31 cellular contexts compared by ENCODE assay signal in the genomic region with DNA sequence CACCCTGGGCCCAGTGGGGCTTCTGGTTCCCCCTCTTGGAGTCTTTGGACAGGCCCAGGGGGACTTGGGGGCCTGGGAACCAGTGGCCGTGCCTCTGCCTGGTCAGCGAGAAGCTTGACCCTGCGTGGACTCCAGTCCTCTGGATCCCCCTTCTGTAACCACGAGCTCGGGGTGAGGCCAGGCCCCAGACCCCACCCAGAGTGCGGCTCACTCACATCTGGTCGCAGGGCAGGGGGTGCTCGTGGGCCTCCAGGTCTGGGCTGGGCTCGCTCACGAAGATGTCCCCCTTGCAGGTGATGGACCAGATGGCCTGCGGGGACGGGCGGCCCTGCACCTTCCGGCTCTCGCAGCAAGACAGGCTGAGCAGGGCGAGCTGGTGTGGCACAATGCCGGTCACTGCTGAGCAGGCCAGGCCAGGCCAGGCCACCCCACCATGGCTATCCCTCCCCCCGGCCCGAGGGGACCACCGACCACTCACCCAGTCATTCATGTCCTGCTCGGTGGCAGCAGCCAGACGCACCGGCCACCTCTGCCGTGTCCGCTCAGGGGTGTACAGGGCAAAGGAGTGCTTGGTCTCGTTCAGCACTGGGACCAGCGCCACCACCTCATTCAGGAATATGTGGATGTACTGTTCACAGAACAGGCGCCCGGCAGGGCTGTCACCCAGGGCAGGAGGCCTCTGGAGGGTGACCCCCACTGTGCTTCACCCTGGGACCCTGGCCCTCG. TPM values are rescaled to one million over a fixed set of nuclear protein-coding genes. Genes with fewer than 3 reads are reported as not detected.
"Had no signal": no experiment of that assay in that cellular context is flagged by ENCODE, and none has a peak within 500 bp of the region (broad histone marks: within the 10 kb centered on the region; RNA-seq: fewer than 3 reads in every experiment).

No MANE protein-coding gene starts in this region.

- H3K36me3 ChIP-seq: MG63 had no signal

- FAIRE-seq: TTC549 had no signal

- H3K4me2 ChIP-seq: KMS-11 had no signal

- H3K9me3 ChIP-seq: MG63, Peyer's patch had no signal

- H3K27me3 ChIP-seq: MG63, Peyer's patch had no signal

- H3K4me1 ChIP-seq: Peyer's patch had no signal

- H3K9me3 Mint-ChIP-seq: activated B cell treated with CpG ODN at 0.5 μM for 24 hours; activated CD4-positive, alpha-beta T cell treated with anti-CD3 and anti-CD28 coated beads, Interleukin-2, amount 10 ng/mL, durations not matched to agents 24 days and 14 days; activated naive CD4-positive, alpha-beta T cell treated with anti-CD3 and anti-CD28 coated beads, Interleukin-2, amount 50 U/mL, for 72 hours; activated T-cell treated with anti-CD3 and anti-CD28 coated beads, Interleukin-2, amount 50 U/mL, for 24 hours; activated T-helper 1 cell treated with anti-CD3 and anti-CD28 coated beads, Interleukin-12 subunit alpha, Interleukin-12 subunit beta, Interleukin-2, Interleukin-4 antibody, amounts not matched to agents 30 ng/mL and 10 ng/mL and 1 ng/mL, durations not matched to agents 14 hours and 24 hours and 36 hours; T-cell had no signal

- H3K9ac ChIP-seq: KMS-11 had no signal

- H3K4me3 ChIP-seq: MG63, Peyer's patch had no signal

- H3K36me3 Mint-ChIP-seq: activated naive CD4-positive, alpha-beta T cell treated with anti-CD3 and anti-CD28 coated beads, Interleukin-2, amount 50 U/mL, for 72 hours had no signal

- DNase-seq: activated B cell treated with CpG ODN at 0.5 μM for 24 hours; activated CD4-positive, alpha-beta T cell treated with anti-CD3 and anti-CD28 coated beads for 1 hour; activated CD4-positive, alpha-beta T cell treated with anti-CD3 and anti-CD28 coated beads, Interleukin-2, amount 10 ng/mL, durations not matched to agents 24 days and 14 days; activated CD4-positive, alpha-beta T cell treated with anti-CD3 and anti-CD28 coated beads, Interleukin-2, amount 50 U/mL, for 48 hours; activated CD8-positive, alpha-beta memory T cell treated with anti-CD3 and anti-CD28 coated beads, Interleukin-2, amount 10 ng/mL, durations not matched to agents 7 days and 5 days; activated effector memory CD4-positive, alpha-beta T cell treated with anti-CD3 and anti-CD28 coated beads, Interleukin-2, amount 50 U/mL, for 16 hours; activated naive CD4-positive, alpha-beta T cell treated with Interleukin-2 at 50 U/mL for 16 hours; activated T-cell treated with anti-CD3 and anti-CD28 coated beads, Interleukin-2, amount 50 U/mL, for 24 hours; amygdala; MG63; MV-4-11; NCI-H1092 treated with DMSO at 0.1 percent for 48 hours; NCI-H1436; NCI-H1694 treated with DMSO at 0.1 percent for 48 hours; NCI-H2029 treated with DMSO at 0.1 percent for 48 hours; NCI-H510A treated with DMSO at 0.1 percent for 48 hours; NCI-H69; NK-92 treated with Interleukin-12 subunit alpha and Interleukin-12 subunit beta, amount 100 ng/mL, for 24 hours; OCI-M1; Peyer's patch; SHP77 treated with DMSO at 0.1 percent for 48 hours; T-cell; T-helper 2 cell; T1000 had no signal

- H3K4me1 Mint-ChIP-seq: activated B cell treated with CpG ODN at 0.5 μM for 24 hours; activated CD4-positive, alpha-beta T cell treated with anti-CD3 and anti-CD28 coated beads, Interleukin-2, amount 10 ng/mL, durations not matched to agents 24 days and 14 days; activated CD8-positive, alpha-beta memory T cell treated with anti-CD3 and anti-CD28 coated beads, Interleukin-2, amount 10 ng/mL, durations not matched to agents 7 days and 5 days; T-cell had no signal

- H3K4me3 Mint-ChIP-seq: activated B cell treated with CpG ODN at 0.5 μM for 24 hours; activated CD4-positive, alpha-beta T cell treated with anti-CD3 and anti-CD28 coated beads, Interleukin-2, amount 10 ng/mL, durations not matched to agents 24 days and 14 days; activated CD8-positive, alpha-beta memory T cell treated with anti-CD3 and anti-CD28 coated beads, Interleukin-2, amount 10 ng/mL, durations not matched to agents 7 days and 5 days; activated T-cell treated with anti-CD3 and anti-CD28 coated beads, Interleukin-2, amount 50 U/mL, for 24 hours; activated T-helper 1 cell treated with anti-CD3 and anti-CD28 coated beads, Interleukin-12 subunit alpha, Interleukin-12 subunit beta, Interleukin-2, Interleukin-4 antibody, amounts not matched to agents 30 ng/mL and 10 ng/mL and 1 ng/mL, durations not matched to agents 14 hours and 24 hours and 36 hours; T-cell had no signal

- H3K27me3 Mint-ChIP-seq: activated B cell treated with CpG ODN at 0.5 μM for 24 hours; activated CD4-positive, alpha-beta T cell treated with anti-CD3 and anti-CD28 coated beads, Interleukin-2, amount 10 ng/mL, durations not matched to agents 24 days and 14 days; activated CD8-positive, alpha-beta memory T cell treated with anti-CD3 and anti-CD28 coated beads, Interleukin-2, amount 10 ng/mL, durations not matched to agents 7 days and 5 days; activated T-cell treated with anti-CD3 and anti-CD28 coated beads, Interleukin-2, amount 50 U/mL, for 24 hours; T-cell had no signal

- ATAC-seq: activated CD8-positive, alpha-beta memory T cell treated with anti-CD3 and anti-CD28 coated beads, Interleukin-2, amount 10 ng/mL, durations not matched to agents 7 days and 5 days; activated naive CD4-positive, alpha-beta T cell treated with anti-CD3 and anti-CD28 coated beads, Interleukin-2, amount 50 U/mL, for 72 hours; T-cell had no signal

- H3K27ac Mint-ChIP-seq: activated B cell treated with CpG ODN at 0.5 μM for 24 hours; activated CD4-positive, alpha-beta T cell treated with anti-CD3 and anti-CD28 coated beads, Interleukin-2, amount 10 ng/mL, durations not matched to agents 24 days and 14 days; activated CD8-positive, alpha-beta memory T cell treated with anti-CD3 and anti-CD28 coated beads, Interleukin-2, amount 10 ng/mL, durations not matched to agents 7 days and 5 days; activated naive CD4-positive, alpha-beta T cell treated with anti-CD3 and anti-CD28 coated beads, Interleukin-2, amount 50 U/mL, for 72 hours; activated T-helper 1 cell treated with anti-CD3 and anti-CD28 coated beads, Interleukin-12 subunit alpha, Interleukin-12 subunit beta, Interleukin-2, Interleukin-4 antibody, amounts not matched to agents 30 ng/mL and 10 ng/mL and 1 ng/mL, durations not matched to agents 14 hours and 24 hours and 36 hours; T-cell had no signal

- H3K27ac ChIP-seq: KMS-11, Peyer's patch, RWPE1 had no signal

RNA-seq across cellular contexts. Expression of a gene that starts 19.7 kb away (rescaled TPM):
- total RNA-seq: cardiac septum, SK-MEL-5 had no signal
